In the genomic region with DNA sequence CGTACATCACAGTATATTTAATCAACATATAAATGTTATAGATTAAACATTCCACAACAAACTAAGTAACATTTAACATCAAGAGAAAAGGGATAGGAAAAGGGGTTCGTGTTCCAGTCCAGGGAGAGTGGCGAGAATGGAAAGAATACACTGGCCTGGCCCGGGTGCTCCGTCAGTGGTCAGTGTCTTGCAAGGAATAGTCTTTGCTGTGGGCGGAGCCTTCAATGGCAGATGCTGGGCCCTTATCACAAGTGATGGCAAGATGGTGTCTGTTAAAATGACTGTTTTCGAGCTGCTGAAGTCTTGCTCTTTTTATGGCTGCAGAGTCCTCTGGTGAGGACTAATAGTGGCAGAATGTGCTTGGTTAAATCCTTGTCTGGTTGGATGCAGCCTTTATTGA, we compare ENCODE assay signal across 29 cellular contexts.
"Had no signal": no experiment of that assay in that cellular context is flagged by ENCODE, and none has a peak within 500 bp of the region (broad histone marks: within the 10 kb centered on the region; RNA-seq: fewer than 3 reads in every experiment).

No MANE protein-coding gene starts in this region.

- H3K36me3 ChIP-seq: stomach, suprapubic skin, thoracic aorta, thyroid gland, tibial artery, tibial nerve, transverse colon, upper lobe of left lung, upper lobe of right lung, uterus, vagina had no signal

- H3K27me3 Mint-ChIP-seq: stimulated activated memory B cell treated with anti-CD40 and anti-IgM and Interleukin-4, amounts not matched to agents 10 μg/mL and 1 μg/mL and 100 μg/mL, for 72 hours; stimulated activated naive CD8-positive, alpha-beta T cell treated with anti-CD3 and anti-CD28 coated beads, Interleukin-15, amount 100 ng/mL, for 72 hours; stimulated activated naive CD8-positive, alpha-beta T cell treated with anti-CD3 and anti-CD28 coated beads, Interleukin-15, Interleukin-2, amounts not matched to agents 100 ng/mL and 50 ng/mL, for 24 hours; type B pancreatic cell had no signal

- H3K9me3 Mint-ChIP-seq: stimulated activated effector memory CD8-positive, alpha-beta T cell treated with anti-CD3 and anti-CD28 coated beads, Interleukin-12 subunit alpha, Interleukin-12 subunit beta, amount 100 ng/mL, for 72 hours; stimulated activated naive CD8-positive, alpha-beta T cell treated with anti-CD3 and anti-CD28 coated beads, Interleukin-15, amount 100 ng/mL, for 72 hours; stimulated activated naive CD8-positive, alpha-beta T cell treated with anti-CD3 and anti-CD28 coated beads, Interleukin-15, Interleukin-2, amounts not matched to agents 100 ng/mL and 50 ng/mL, for 24 hours; type B pancreatic cell had no signal

- ATAC-seq: stimulated activated effector memory CD8-positive, alpha-beta T cell treated with anti-CD3 and anti-CD28 coated beads, Interleukin-12 subunit alpha, Interleukin-12 subunit beta, amount 100 ng/mL, for 72 hours; stimulated activated memory B cell treated with anti-CD40 and anti-IgM and Interleukin-4, amounts not matched to agents 10 μg/mL and 1 μg/mL and 100 μg/mL, for 72 hours; stimulated activated naive CD8-positive, alpha-beta T cell treated with anti-CD3 and anti-CD28 coated beads, Interleukin-15, amount 100 ng/mL, for 72 hours; stimulated activated naive CD8-positive, alpha-beta T cell treated with anti-CD3 and anti-CD28 coated beads, Interleukin-15, Interleukin-2, amounts not matched to agents 100 U/mL and 50 U/mL, for 24 hours; upper lobe of right lung had no signal

- H3K4me1 Mint-ChIP-seq: stimulated activated effector memory CD8-positive, alpha-beta T cell treated with anti-CD3 and anti-CD28 coated beads, Interleukin-12 subunit alpha, Interleukin-12 subunit beta, amount 100 ng/mL, for 72 hours; stimulated activated memory B cell treated with anti-CD40 and anti-IgM and Interleukin-4, amounts not matched to agents 10 μg/mL and 1 μg/mL and 100 μg/mL, for 72 hours; stimulated activated naive CD8-positive, alpha-beta T cell treated with anti-CD3 and anti-CD28 coated beads, Interleukin-15, amount 100 ng/mL, for 72 hours had no signal

- DNase-seq: stimulated activated CD4-positive, alpha-beta T cell treated with anti-CD3 and anti-CD28 coated beads, Interleukin-2, amount 100 ng/mL, for 48 hours; stimulated activated CD4-positive, alpha-beta T cell treated with anti-CD3 and anti-CD28 coated beads, Interleukin-4, amount 100 ng/mL, for 1 hour; stimulated activated CD4-positive, alpha-beta T cell treated with anti-CD3 and anti-CD28 coated beads, Interleukin-4, amount 100 ng/mL, for 24 hours; stimulated activated CD4-positive, alpha-beta T cell treated with anti-CD3 and anti-CD28 coated beads, Interleukin-4, amount 100 ng/mL, for 4 hours; stimulated activated CD8-positive, alpha-beta memory T cell treated with anti-CD3 and anti-CD28 coated beads, Interleukin-4, amount 100 ng/mL, for 48 hours; stimulated activated naive B cell treated with anti-CD40 and anti-IgM and Interleukin-4, amounts not matched to agents 10 μg/mL and 1 μg/mL and 100 μg/mL, for 72 hours; stimulated activated naive CD4-positive, alpha-beta T cell; stimulated activated naive CD4-positive, alpha-beta T cell treated with Interleukin-2 at 50 U/mL for 16 hours; stimulated activated naive CD8-positive, alpha-beta T cell treated with anti-CD3 and anti-CD28 coated beads, Interleukin-15, amount 100 ng/mL, for 72 hours; stimulated activated naive CD8-positive, alpha-beta T cell treated with anti-CD3 and anti-CD28 coated beads, Interleukin-15, Interleukin-2, amounts not matched to agents 100 U/mL and 50 U/mL, for 24 hours; stomach; substantia nigra; testis; thyroid gland; tibial artery; transverse colon; trophoblast cell; upper lobe of left lung; upper lobe of right lung; uterus had no signal

- FAIRE-seq: urothelium cell line had no signal

- H3K9me3 ChIP-seq: stomach, suprapubic skin, testis, thoracic aorta, thyroid gland, tibial artery, tibial nerve, transverse colon, upper lobe of left lung, upper lobe of right lung, uterus, vagina had no signal

- H3K27ac Mint-ChIP-seq: stimulated activated effector memory CD8-positive, alpha-beta T cell treated with anti-CD3 and anti-CD28 coated beads, Interleukin-12 subunit alpha, Interleukin-12 subunit beta, amount 100 ng/mL, for 72 hours; stimulated activated memory B cell treated with anti-CD40 and anti-IgM and Interleukin-4, amounts not matched to agents 10 μg/mL and 1 μg/mL and 100 μg/mL, for 72 hours; stimulated activated naive B cell treated with anti-CD40 and anti-IgM and Interleukin-4, amounts not matched to agents 10 μg/mL and 1 μg/mL and 100 μg/mL, for 72 hours; stimulated activated naive CD8-positive, alpha-beta T cell treated with anti-CD3 and anti-CD28 coated beads, Interleukin-15, Interleukin-2, amounts not matched to agents 100 ng/mL and 50 ng/mL, for 24 hours; type B pancreatic cell had no signal

- H3K27me3 ChIP-seq: stomach, testis, thyroid gland, tibial artery, tibial nerve, transverse colon, upper lobe of left lung, upper lobe of right lung, uterus, vagina had no signal

- H3K4me3 Mint-ChIP-seq: stimulated activated effector memory CD8-positive, alpha-beta T cell treated with anti-CD3 and anti-CD28 coated beads, Interleukin-12 subunit alpha, Interleukin-12 subunit beta, amount 100 ng/mL, for 72 hours; stimulated activated memory B cell treated with anti-CD40 and anti-IgM and Interleukin-4, amounts not matched to agents 10 μg/mL and 1 μg/mL and 100 μg/mL, for 72 hours; stimulated activated naive B cell treated with anti-CD40 and anti-IgM and Interleukin-4, amounts not matched to agents 10 μg/mL and 1 μg/mL and 100 μg/mL, for 72 hours; stimulated activated naive CD8-positive, alpha-beta T cell treated with anti-CD3 and anti-CD28 coated beads, Interleukin-15, amount 100 ng/mL, for 72 hours; stimulated activated naive CD8-positive, alpha-beta T cell treated with anti-CD3 and anti-CD28 coated beads, Interleukin-15, Interleukin-2, amounts not matched to agents 100 ng/mL and 50 ng/mL, for 24 hours; type B pancreatic cell had no signal

- H3K4me3 ChIP-seq: stomach, suprapubic skin, testis, thoracic aorta, thyroid gland, tibial artery, tibial nerve, transverse colon, upper lobe of left lung, upper lobe of right lung, uterus, vagina had no signal

- H3K36me3 Mint-ChIP-seq: stimulated activated effector memory CD8-positive, alpha-beta T cell treated with anti-CD3 and anti-CD28 coated beads, Interleukin-12 subunit alpha, Interleukin-12 subunit beta, amount 100 ng/mL, for 72 hours; stimulated activated memory B cell treated with anti-CD40 and anti-IgM and Interleukin-4, amounts not matched to agents 10 μg/mL and 1 μg/mL and 100 μg/mL, for 72 hours; stimulated activated naive B cell treated with anti-CD40 and anti-IgM and Interleukin-4, amounts not matched to agents 10 μg/mL and 1 μg/mL and 100 μg/mL, for 72 hours; type B pancreatic cell had no signal

- H3K27ac ChIP-seq: stomach, suprapubic skin, testis, thoracic aorta, thyroid gland, tibial artery, tibial nerve, transverse colon, upper lobe of left lung, upper lobe of right lung, uterus, vagina had no signal

- H3K4me1 ChIP-seq: stomach, suprapubic skin, testis, thyroid gland, tibial artery, tibial nerve, transverse colon, upper lobe of left lung, upper lobe of right lung, uterus, vagina had no signal
